ENCODE assay signal across 8 cellular contexts in the genomic region with DNA sequence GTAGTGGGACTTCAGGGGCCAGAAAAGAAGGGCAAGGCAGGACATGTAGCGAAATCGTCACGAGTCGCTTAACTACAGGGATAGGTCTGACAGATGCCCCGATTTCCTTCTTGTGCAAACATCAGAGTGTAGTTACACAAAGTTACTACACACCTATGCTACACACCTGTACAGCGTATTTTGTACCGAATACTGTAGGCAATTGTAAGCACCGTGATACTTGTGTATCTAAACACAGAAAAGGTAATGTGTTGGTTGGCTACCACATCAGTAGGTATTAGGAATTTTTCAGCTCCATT. TPM values are rescaled to one million over a fixed set of nuclear protein-coding genes. Genes with fewer than 3 reads are reported as not detected.
DNase-seq lines count a peak whose midpoint lies in the region; ATAC-seq, FAIRE-seq and TF ChIP-seq lines count a peak whose summit lies in the region.

No MANE protein-coding gene starts in this region.

- H3K23me2 ChIP-seq in H9 (ENCODE audit: insufficient read length, low read depth, low read length, poor library complexity, severe bottlenecking) = peaks cover 7% of the 10 kb centered on the region

- no CpG with 5 or more reads among the region's 8 CpGs for WGBS in H9 (ENCODE audit: extremely low coverage, insufficient read length, low lambda C conversion rate)
- 30% methylated on average over 8 of the region's 8 CpGs for WGBS in right cardiac atrium
- 1 to 12% (median 2%) methylated on average over 8 of the region's 8 CpGs for WGBS in small intestine, 3 donors

- H2BK12ac ChIP-seq in H9 (ENCODE audit: insufficient read length, low read depth, low read length) = no peak overlapping the region

- no peaks in the 10 kb centered on the region for H3K36me3 ChIP-seq in small intestine (ENCODE audit: control insufficient read depth in 2 of 2, insufficient read depth in 2 of 2, low read length in 2 of 2)

- no peak overlapping the region for H4K5ac ChIP-seq in H9 (ENCODE audit: insufficient read length, low read depth, low read length)

- no peak overlapping the region for H3T11ph ChIP-seq in H9 (ENCODE audit: low read length)

- no peak overlapping the region for H4K8ac ChIP-seq in H9 (replicated peaks; ENCODE audit: insufficient read length, low read depth, low read length)

- ATAC-seq in right cardiac atrium (no peak), HG03520 (IDR thresholded peaks at IDR 0.05; ENCODE audit: unreplicated experiment) (no peak), HG03175 (IDR thresholded peaks at IDR 0.05; ENCODE audit: unreplicated experiment) (no peak)

- no peak for FAIRE-seq in small intestine (lab: Jason Lieb, UNC)
- no peak for FAIRE-seq in GM12891 (lab: Jason Lieb, UNC)

- peak overlapping the region; percentile 62 for H3K9ac ChIP-seq in H9 (ENCODE audit: extremely low read depth, insufficient read length, low read length)

- H2BK15ac ChIP-seq in H9 (ENCODE audit: low read depth, low read length) = no peak overlapping the region

- H3K4me1 Mint-ChIP-seq in H9 = peaks cover 14 to 17% of the 10 kb centered on the region in 2 experiments

- H2BK120ac ChIP-seq in H9 (ENCODE audit: low read depth, low read length, poor library complexity, severe bottlenecking) = no peak overlapping the region

- peak overlapping the region; percentile 85 for H3K4me2 ChIP-seq in H9 (ENCODE audit: insufficient read depth, insufficient read length, low read length)

- no peak for TF ChIP-seq CTCF in H9 (conservative IDR thresholded peaks at IDR 0.05)
- TF ChIP-seq CTCF in VCaP (conservative IDR thresholded peaks at IDR 0.05) = no peak

- no peak overlapping the region for H2BK20ac ChIP-seq in H9 (ENCODE audit: low read depth, low read length, poor library complexity, severe bottlenecking)

- no peak overlapping the region for H2BK5ac ChIP-seq in H9 (ENCODE audit: insufficient read length, low read length)

- DNase-seq in H9 = no peak
- no peak for DNase-seq in right cardiac atrium
- DNase-seq in small intestine = no peak
- DNase-seq in GM12891 (ENCODE audit: insufficient read length, low spot score) = no peak
- DNase-seq in SIG-M5 (lab: John Stamatoyannopoulos, UW) = no peak

- H3K56ac ChIP-seq in H9 (ENCODE audit: insufficient read length, low read depth, low read length) = no peak overlapping the region

- H2AK5ac ChIP-seq in H9 (ENCODE audit: insufficient read length, low read length) = no peak overlapping the region

- no peaks in the 10 kb centered on the region for H3K79me1 ChIP-seq in H9 (ENCODE audit: insufficient read depth, low read depth, low read length, poor library complexity, severe bottlenecking)

- no peak for TF ChIP-seq POLR2A in GM12891 (IDR thresholded peaks at IDR 0.05; ENCODE audit: low read depth, low read length)

- H2AFZ ChIP-seq in H9 (ENCODE audit: low read length) = no peak overlapping the region

- H3K9me3 ChIP-seq in H9 (ENCODE audit: control insufficient read depth, low read depth, low read length) = no peaks in the 10 kb centered on the region
- H3K9me3 ChIP-seq in right cardiac atrium (ENCODE audit: control insufficient read depth, low read length) = no peaks in the 10 kb centered on the region
- H3K9me3 ChIP-seq in small intestine (ENCODE audit: control insufficient read depth, low read depth) = no peaks in the 10 kb centered on the region

- H3K14ac ChIP-seq in H9 (ENCODE audit: insufficient read depth, low read length) = peak overlapping the region; percentile 87; the same call in 1 of the 2 replicates

- H3K4me3 Mint-ChIP-seq in H9 = peak overlapping the region; percentile 79 to 86

- peak overlapping the region; percentile 72 to 93 (median 76); a peak in 5 of 7 replicates for H3K27ac Mint-ChIP-seq in H9

- no peak overlapping the region for H3K23ac ChIP-seq in H9 (ENCODE audit: insufficient read length, low read depth, low read length)

- H3K79me2 ChIP-seq in H9 (ENCODE audit: insufficient read depth, low read length) = no peaks in the 10 kb centered on the region; the same call in 1 of the 2 replicates

- no peaks in the 10 kb centered on the region for H4K20me1 ChIP-seq in H9 (ENCODE audit: control insufficient read depth, insufficient read depth, insufficient read length)

- H3K4me1 ChIP-seq in H9 (ENCODE audit: insufficient read depth, low read length) (no peaks in the 10 kb centered on the region), right cardiac atrium (ENCODE audit: control insufficient read depth, insufficient read depth, low read length) (no peaks in the 10 kb centered on the region), small intestine (ENCODE audit: control insufficient read depth in 2 of 2, insufficient read depth in 1 of 2, low read depth in 1 of 2, low read length in 1 of 2) (peaks cover 0 to 6% of the 10 kb centered on the region in 2 donors)

- no peaks in the 10 kb centered on the region for H3K9me3 Mint-ChIP-seq in H9

- intact Hi-C loops in right cardiac atrium (cut with DNase I) = no loop called here

- H3K27me3 Mint-ChIP-seq in H9 (ENCODE audit: low read depth) = no peaks in the 10 kb centered on the region

- H3K27ac ChIP-seq in H9 (ENCODE audit: insufficient read length, low read depth, low read length) (no peak overlapping the region), VCaP (peak overlapping the region; percentile 99), right cardiac atrium (ENCODE audit: low read length) (peak overlapping the region; percentile 90), small intestine (ENCODE audit: low read depth in 1 of 2, low read length in 1 of 2) (peak overlapping the region; percentile 92 to 99)

- peak overlapping the region; percentile 74 for H3K18ac ChIP-seq in H9 (ENCODE audit: insufficient read length, low read depth, low read length)

- H3K4ac ChIP-seq in H9 (ENCODE audit: low read depth, low read length) = no peak overlapping the region

- H3K4me3 ChIP-seq in right cardiac atrium (ENCODE audit: low read length) (peak overlapping the region; percentile 77), small intestine (ENCODE audit: low read depth in 1 of 2, low read length in 2 of 2) (peak overlapping the region; percentile 58 to 87)

- H3K36me3 Mint-ChIP-seq in H9 (ENCODE audit: insufficient read depth in 1 of 3, low read depth in 3 of 3) = peaks cover under 1 to 11% (median 11%) of the 10 kb centered on the region in 3 experiments; a peak in 5 of 7 replicates

- no peak overlapping the region for H4K91ac ChIP-seq in H9 (ENCODE audit: insufficient read length, low read depth, low read length)

- H3K27me3 ChIP-seq in H9 (ENCODE audit: insufficient read depth, low read length) (no peaks in the 10 kb centered on the region), right cardiac atrium (ENCODE audit: control insufficient read depth, insufficient read depth) (no peaks in the 10 kb centered on the region), small intestine (ENCODE audit: control insufficient read depth in 2 of 2, insufficient read depth in 2 of 2, low read length in 2 of 2) (no peaks in the 10 kb centered on the region)

TF ChIP-seq in GM12891, 5 proteins besides CTCF, POLR2A, EP300 and RAD21:
- TF ChIP-seq SPI1 (IDR thresholded peaks at IDR 0.05; ENCODE audit: low read depth, low read length) = no peak
- no peak for TF ChIP-seq PAX5 (IDR thresholded peaks at IDR 0.05; ENCODE audit: insufficient read depth, low read length, severe bottlenecking)

RNA-seq across cellular contexts. Expression of a gene that starts 0.5 kb away (rescaled TPM):
- total RNA-seq in H9 (2021) (36.9 and 39.9 TPM in 2 replicates), right cardiac atrium (10 to 100 TPM; 12.3 to 20.1 (median 16.3) TPM)
- polyA plus RNA-seq in right cardiac atrium (35.2 TPM), small intestine (100 to 1,000 TPM in 2 of 3 donors, 10 to 100 TPM in 1; 72.6 to 221 (median 145) TPM)
- 32.0 TPM for polyA plus RNA-seq in GM12891 (2012; ENCODE audit: low read depth, missing spikeins)
